In genomic region chr15:41017051-41017735, GRCh38 we compare ENCODE assay signal across 12 cellular contexts.
DNase-seq lines count a peak whose midpoint lies in the region; ATAC-seq, FAIRE-seq and TF ChIP-seq lines count a peak whose summit lies in the region.
"Had no signal": no experiment of that assay in that cellular context is flagged by ENCODE, and none has a peak within 500 bp of the region (broad histone marks: within the 10 kb centered on the region; RNA-seq: fewer than 3 reads in every experiment).

No MANE protein-coding gene starts in this region.

- peaks cover 37% of the 10 kb centered on the region for H3K36me3 ChIP-seq in CD4-positive, alpha-beta memory T cell (ENCODE audit: insufficient read depth, low read length)
- H3K36me3 ChIP-seq in uterus: no peaks in the 10 kb centered on the region

- no peaks in the 10 kb centered on the region for H3K27me3 ChIP-seq in CD4-positive, alpha-beta memory T cell (ENCODE audit: insufficient read depth, low read length)
- H3K27me3 ChIP-seq in dorsolateral prefrontal cortex: no peaks in the 10 kb centered on the region
- no peaks in the 10 kb centered on the region for H3K27me3 ChIP-seq in uterus
- H3K27me3 ChIP-seq: tibial nerve had no signal

- no peaks in the 10 kb centered on the region for H3K9me3 ChIP-seq in CD4-positive, alpha-beta memory T cell (ENCODE audit: control insufficient read depth in 1 of 2, low read length in 2 of 2)
- no peaks in the 10 kb centered on the region for H3K9me3 ChIP-seq in uterus
- H3K9me3 ChIP-seq: tibial nerve had no signal

- no peak for TF ChIP-seq POLR2A in uterus (IDR thresholded peaks at IDR 0.05)

- H3K4me1 ChIP-seq in CD4-positive, alpha-beta memory T cell (ENCODE audit: insufficient read depth, low read length): no peaks in the 10 kb centered on the region
- no peaks in the 10 kb centered on the region for H3K4me1 ChIP-seq in uterus

- H3K27me3 Mint-ChIP-seq in CD4-positive, alpha-beta memory T cell: no peaks in the 10 kb centered on the region
- no peaks in the 10 kb centered on the region for H3K27me3 Mint-ChIP-seq in nephron (ENCODE audit: low read depth)

- intact Hi-C loops in CD4-positive, alpha-beta memory T cell (cut with micrococcal nuclease): no loop called here
- intact Hi-C loops in dorsolateral prefrontal cortex (cut with DNase I): no loop called here
- intact Hi-C loops in uterus (cut with DNase I; ENCODE audit: low total_unique reads): no loop called here

- no peak for TF ChIP-seq CTCF in dorsolateral prefrontal cortex (IDR thresholded peaks at IDR 0.05 in 54 of 56, conservative IDR thresholded peaks at IDR 0.05 in 2 of 56; ENCODE audit: low read depth in 1 of 56, partially characterized antibody in 56 of 56)
- TF ChIP-seq CTCF in nephron (IDR thresholded peaks at IDR 0.05; ENCODE audit: unreplicated experiment in 3 of 3): no peak
- no peak for TF ChIP-seq CTCF in uterus (IDR thresholded peaks at IDR 0.05)

- no peak overlapping the region for H3K4me3 ChIP-seq in CD4-positive, alpha-beta memory T cell (ENCODE audit: low read length in 2 of 2)
- H3K4me3 ChIP-seq in dorsolateral prefrontal cortex: no peak overlapping the region
- no peak overlapping the region for H3K4me3 ChIP-seq in uterus
- H3K4me3 ChIP-seq: tibial nerve had no signal

- H3K36me3 Mint-ChIP-seq in CD4-positive, alpha-beta memory T cell: peaks cover 36 to 73% of the 10 kb centered on the region in 2 donors
- peaks cover 50% of the 10 kb centered on the region for H3K36me3 Mint-ChIP-seq in nephron (ENCODE audit: low read depth)

- no peak for FAIRE-seq in HTR-8/SVneo (lab: Jason Lieb, UNC)
- FAIRE-seq: GM12891 had no signal

- no peak overlapping the region for H3K27ac ChIP-seq in CD4-positive, alpha-beta memory T cell (ENCODE audit: low read depth, low read length)
- H3K27ac ChIP-seq in dorsolateral prefrontal cortex (peak overlapping the region in 46 of 59 donors; percentile 1 to 78 (median 48)), uterus (no peak overlapping the region)

- no peak for DNase-seq in CD4-positive, alpha-beta memory T cell
- DNase-seq in NOMO-1 (lab: John Stamatoyannopoulos, UW; ENCODE audit: unreplicated experiment in 2 of 2) (peak; percentile 10 to 34), dorsolateral prefrontal cortex (no peak), uterus (no peak), HTR-8/SVneo (ENCODE audit: insufficient read length, low spot score) (no peak)
- DNase-seq: NCI-H1105 had no signal

- H3K27ac Mint-ChIP-seq in CD4-positive, alpha-beta memory T cell: peak overlapping the region in 5 of 7 donors; percentile 36 to 81 (median 69)
- H3K27ac Mint-ChIP-seq in nephron: peak overlapping the region in 2 of 3 experiments; percentile 15 to 48

- H3K9me3 Mint-ChIP-seq in CD4-positive, alpha-beta memory T cell: no peaks in the 10 kb centered on the region
- H3K9me3 Mint-ChIP-seq in nephron: no peaks in the 10 kb centered on the region

- H3K4me1 Mint-ChIP-seq in CD4-positive, alpha-beta memory T cell: peaks cover 6 to 22% (median 9%) of the 10 kb centered on the region in 4 donors
- H3K4me1 Mint-ChIP-seq in nephron: peaks cover 7% of the 10 kb centered on the region

- POLR2A ChIA-PET in CD4-positive, alpha-beta memory T cell (lab: Charles Lee; ENCODE audit: partially characterized antibody): no interaction called here

- no peak overlapping the region for H3K4me3 Mint-ChIP-seq in CD4-positive, alpha-beta memory T cell
- H3K4me3 Mint-ChIP-seq in nephron: no peak overlapping the region

- CTCF ChIA-PET in CD4-positive, alpha-beta memory T cell (lab: Charles Lee; ENCODE audit: partially characterized antibody): interaction anchor here (1.3 to 1.9 kb wide), 3 partner anchors 75 to 119 kb away, joined by 3 to 6 read pairs (median 4); no protein-coding TSS in a partner anchor

- no peak for ATAC-seq in HG02852 (IDR thresholded peaks at IDR 0.05; ENCODE audit: unreplicated experiment)
- no peak for ATAC-seq in HG03521 (IDR thresholded peaks at IDR 0.05; ENCODE audit: unreplicated experiment)
- ATAC-seq: esophagus mucosa had no signal

Comparison
In these comparisons a context has a peak if more than half of its experiments do, and no peak if none do; other contexts are left out.
1. DNase-seq: peak in NOMO-1 (2 of 2); none in CD4-positive, alpha-beta memory T cell (0 of 5), dorsolateral prefrontal cortex (0 of 10), uterus (0 of 2) and HTR-8/SVneo (single experiment).
2. H3K27ac ChIP-seq: peak in dorsolateral prefrontal cortex (46 of 59); none in CD4-positive, alpha-beta memory T cell (single experiment) and uterus (0 of 2).